ENCODE assay signal across 19 cellular contexts in the genomic region with DNA sequence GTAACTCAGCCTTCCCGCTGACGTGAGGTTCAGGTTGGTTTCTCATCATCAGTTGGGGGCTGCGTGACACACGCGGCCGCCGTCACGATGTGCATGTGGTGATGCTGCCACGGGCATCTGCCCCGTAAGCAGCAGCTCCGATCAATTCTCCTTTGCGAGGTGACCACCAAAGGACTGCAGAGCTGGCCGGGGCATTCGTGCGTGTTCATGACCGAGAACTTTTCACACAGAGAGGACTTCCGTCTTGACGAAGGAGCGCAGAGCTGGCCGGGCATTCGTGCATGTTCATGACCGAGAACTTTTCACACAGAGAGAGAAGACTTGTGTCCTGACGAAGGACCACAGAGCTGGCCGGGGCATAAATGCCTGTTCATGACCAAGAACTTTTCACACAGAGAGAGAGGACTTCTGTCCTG. TPM values are rescaled to one million over a fixed set of nuclear protein-coding genes. Genes with fewer than 3 reads are reported as not detected.
DNase-seq lines count a peak whose midpoint lies in the region; ATAC-seq and TF ChIP-seq lines count a peak whose summit lies in the region.
"Had no signal": no experiment of that assay in that cellular context is flagged by ENCODE, and none has a peak within 500 bp of the region (broad histone marks: within the 10 kb centered on the region; RNA-seq: fewer than 3 reads in every experiment).

No MANE protein-coding gene starts in this region.

- H3K9me3 ChIP-seq in osteoblast (ENCODE audit: low read depth, low read length) = no peaks in the 10 kb centered on the region
- H3K9me3 ChIP-seq in upper lobe of left lung = no peaks in the 10 kb centered on the region
- H3K9me3 ChIP-seq: HAP-1 had no signal

- no peak for TF ChIP-seq POLR2A in upper lobe of left lung (IDR thresholded peaks at IDR 0.05)

- H3K27ac ChIP-seq in osteoblast (ENCODE audit: low read depth, low read length) (no peak overlapping the region), upper lobe of left lung (no peak overlapping the region)
- H3K27ac ChIP-seq: 22Rv1, RWPE1 had no signal

- no peaks in the 10 kb centered on the region for H3K4me1 ChIP-seq in osteoblast (ENCODE audit: insufficient read depth, low read length)
- H3K4me1 ChIP-seq in upper lobe of left lung = no peaks in the 10 kb centered on the region
- H3K4me1 ChIP-seq: HAP-1 had no signal

- H2AFZ ChIP-seq in osteoblast (ENCODE audit: low read length) = no peak overlapping the region

- no peaks in the 10 kb centered on the region for H3K79me2 ChIP-seq in osteoblast (ENCODE audit: insufficient read depth, low read length)

- no peaks in the 10 kb centered on the region for H3K36me3 Mint-ChIP-seq in endothelial cell (ENCODE audit: low read depth, unreplicated experiment)
- H3K36me3 Mint-ChIP-seq in activated naive CD8-positive, alpha-beta T cell treated with anti-CD3 and anti-CD28 coated beads for 36 hours = no peaks in the 10 kb centered on the region
- H3K36me3 Mint-ChIP-seq: CD4-positive, CD25-positive, alpha-beta regulatory T cell had no signal

- no peaks in the 10 kb centered on the region for H3K36me3 ChIP-seq in osteoblast (ENCODE audit: insufficient read depth, low read length)
- no peaks in the 10 kb centered on the region for H3K36me3 ChIP-seq in upper lobe of left lung
- H3K36me3 ChIP-seq: HAP-1 had no signal

- no peak overlapping the region for H3K4me3 ChIP-seq in osteoblast (ENCODE audit: insufficient read depth, low read length)
- no peak overlapping the region for H3K4me3 ChIP-seq in upper lobe of left lung
- H3K4me3 ChIP-seq: HAP-1 had no signal

- H3K9me3 Mint-ChIP-seq in endothelial cell (ENCODE audit: unreplicated experiment) = no peaks in the 10 kb centered on the region
- no peaks in the 10 kb centered on the region for H3K9me3 Mint-ChIP-seq in activated naive CD8-positive, alpha-beta T cell treated with anti-CD3 and anti-CD28 coated beads for 36 hours
- H3K9me3 Mint-ChIP-seq: CD4-positive, CD25-positive, alpha-beta regulatory T cell had no signal

- no peak for TF ChIP-seq EP300 in upper lobe of left lung (IDR thresholded peaks at IDR 0.05)

- no peak overlapping the region for H3K4me3 Mint-ChIP-seq in endothelial cell (ENCODE audit: unreplicated experiment)
- H3K4me3 Mint-ChIP-seq in activated naive CD8-positive, alpha-beta T cell treated with anti-CD3 and anti-CD28 coated beads for 36 hours = no peak overlapping the region
- H3K4me3 Mint-ChIP-seq: B cell; CD4-positive, CD25-positive, alpha-beta regulatory T cell had no signal

- H3K27me3 ChIP-seq in osteoblast (ENCODE audit: insufficient read depth, low read length) (no peaks in the 10 kb centered on the region), upper lobe of left lung (no peaks in the 10 kb centered on the region)

- H3K4me2 ChIP-seq in osteoblast (ENCODE audit: insufficient read depth, low read length) = no peak overlapping the region

- peaks cover 19% of the 10 kb centered on the region for H3K4me1 Mint-ChIP-seq in endothelial cell (ENCODE audit: unreplicated experiment)
- H3K4me1 Mint-ChIP-seq in activated naive CD8-positive, alpha-beta T cell treated with anti-CD3 and anti-CD28 coated beads for 36 hours = peaks cover 3% of the 10 kb centered on the region
- H3K4me1 Mint-ChIP-seq: B cell had no signal

- TF ChIP-seq CTCF in endothelial cell (IDR thresholded peaks at IDR 0.05; ENCODE audit: unreplicated experiment) (no peak), osteoblast (IDR thresholded peaks at IDR 0.05; ENCODE audit: extremely low read depth, low read depth, low read length) (no peak), upper lobe of left lung (IDR thresholded peaks at IDR 0.05) (no peak)

- 92 to 94% methylated on average over 23 to 24 of the region's 24 CpGs for WGBS in upper lobe of left lung, 2 donors

- peaks cover 4% of the 10 kb centered on the region for H3K27me3 Mint-ChIP-seq in endothelial cell (ENCODE audit: unreplicated experiment)
- H3K27me3 Mint-ChIP-seq in activated naive CD8-positive, alpha-beta T cell treated with anti-CD3 and anti-CD28 coated beads for 36 hours = peaks cover 19% of the 10 kb centered on the region
- H3K27me3 Mint-ChIP-seq: CD4-positive, CD25-positive, alpha-beta regulatory T cell had no signal

- peak; percentile 11 for DNase-seq in activated CD4-positive, CD25-positive, alpha-beta regulatory T cell treated with anti-CD3 and anti-CD28 coated beads, Interleukin-2, amount 50 U/mL, for 72 hours
- no peak for DNase-seq in endothelial cell (ENCODE audit: low spot score)
- peak; percentile 52 for DNase-seq in osteoblast (ENCODE audit: insufficient read length, low spot score, missing footprints)
- DNase-seq in upper lobe of left lung = peak; percentile 9 to 70
- DNase-seq in GOT3 (lab: John Stamatoyannopoulos, UW) = no peak
- DNase-seq in activated naive CD8-positive, alpha-beta T cell treated with anti-CD3 and anti-CD28 coated beads for 36 hours = no peak
- DNase-seq: CD4-positive, CD25-positive, alpha-beta regulatory T cell; NCI-H1417 treated with DMSO at 0.1 percent for 48 hours; NCI-H2029; NCI-H2171; NCI-H774; PC-3 had no signal

- ATAC-seq in activated CD4-positive, CD25-positive, alpha-beta regulatory T cell treated with anti-CD3 and anti-CD28 coated beads, Interleukin-2, amount 50 U/mL, for 24 hours = no peak
- ATAC-seq in upper lobe of left lung (ENCODE audit: low FRiP score in 2 of 2) (no peak), HG03565 (IDR thresholded peaks at IDR 0.05; ENCODE audit: unreplicated experiment) (no peak)
- ATAC-seq: PC-3 had no signal

- peak overlapping the region; percentile 11 for H3K27ac Mint-ChIP-seq in endothelial cell (ENCODE audit: unreplicated experiment)
- H3K27ac Mint-ChIP-seq in activated naive CD8-positive, alpha-beta T cell treated with anti-CD3 and anti-CD28 coated beads for 36 hours = no peak overlapping the region
- H3K27ac Mint-ChIP-seq: B cell; CD4-positive, CD25-positive, alpha-beta regulatory T cell had no signal

- H4K20me1 ChIP-seq in osteoblast (ENCODE audit: insufficient read depth, low read length) = no peaks in the 10 kb centered on the region

RNA-seq across cellular contexts. Expression of a gene that starts 3.8 kb away (rescaled TPM):
- not detected for total RNA-seq in endothelial cell (ENCODE audit: unreplicated experiment)
- not detected in 2 replicates for total RNA-seq in osteoblast
- not detected for total RNA-seq in upper lobe of left lung
- total RNA-seq in activated naive CD8-positive, alpha-beta T cell treated with anti-CD3 and anti-CD28 coated beads for 36 hours = not detected
- total RNA-seq: B cell; CD4-positive, CD25-positive, alpha-beta regulatory T cell; PC-3 had no signal

RNA-seq across cellular contexts. Expression of a gene that starts 16.9 kb away (rescaled TPM):
- total RNA-seq in endothelial cell (ENCODE audit: unreplicated experiment) = 42.8 TPM
- 13.0 and 18.3 TPM in 2 replicates for total RNA-seq in osteoblast
- total RNA-seq in upper lobe of left lung = 10 to 100 TPM; 11.1 to 40.6 (median 26.3) TPM
- total RNA-seq in activated naive CD8-positive, alpha-beta T cell treated with anti-CD3 and anti-CD28 coated beads for 36 hours = 10 to 100 TPM; 74.0 to 78.8 TPM

RNA-seq across cellular contexts. Expression of a gene that starts 28.5 kb away (rescaled TPM):
- not detected for total RNA-seq in endothelial cell (ENCODE audit: unreplicated experiment)
- total RNA-seq in osteoblast = not detected in 2 replicates
- total RNA-seq in upper lobe of left lung = not detected
- not detected for total RNA-seq in activated naive CD8-positive, alpha-beta T cell treated with anti-CD3 and anti-CD28 coated beads for 36 hours
- total RNA-seq: B cell; CD4-positive, CD25-positive, alpha-beta regulatory T cell; NCI-H460; PC-3 had no signal

RNA-seq across cellular contexts. Expression of a gene that starts 37.8 kb away (rescaled TPM):
- 21.5 TPM for total RNA-seq in endothelial cell (ENCODE audit: unreplicated experiment)
- total RNA-seq in osteoblast = 9.4 and 10.5 TPM in 2 replicates
- total RNA-seq in upper lobe of left lung = 10 to 100 TPM; 25.6 to 48.6 (median 33.8) TPM
- total RNA-seq in activated naive CD8-positive, alpha-beta T cell treated with anti-CD3 and anti-CD28 coated beads for 36 hours = under 1 TPM; 0.20 to 0.27 TPM

RNA-seq across cellular contexts. Expression of a gene that starts 44.1 kb away (rescaled TPM):
- not detected for total RNA-seq in endothelial cell (ENCODE audit: unreplicated experiment)
- not detected in 2 replicates for total RNA-seq in osteoblast
- total RNA-seq in upper lobe of left lung = 1 to 10 TPM in 1 of 6 donors, not detected in 5; 6.3 TPM
- not detected for total RNA-seq in activated naive CD8-positive, alpha-beta T cell treated with anti-CD3 and anti-CD28 coated beads for 36 hours
- total RNA-seq: B cell; CD4-positive, CD25-positive, alpha-beta regulatory T cell; PC-3 had no signal

Comparison
In these comparisons a context has a peak if more than half of its experiments do, and no peak if none do; other contexts are left out.
1. DNase-seq: peak in activated CD4-positive, CD25-positive, alpha-beta regulatory T cell treated with anti-CD3 and anti-CD28 coated beads, Interleukin-2, amount 50 U/mL, for 72 hours (single experiment), osteoblast (single experiment) and upper lobe of left lung (2 of 2); none in endothelial cell (single experiment), GOT3 (single experiment) and activated naive CD8-positive, alpha-beta T cell treated with anti-CD3 and anti-CD28 coated beads for 36 hours (single experiment).